ENCODE assay signal across 8 cellular contexts in the genomic region with DNA sequence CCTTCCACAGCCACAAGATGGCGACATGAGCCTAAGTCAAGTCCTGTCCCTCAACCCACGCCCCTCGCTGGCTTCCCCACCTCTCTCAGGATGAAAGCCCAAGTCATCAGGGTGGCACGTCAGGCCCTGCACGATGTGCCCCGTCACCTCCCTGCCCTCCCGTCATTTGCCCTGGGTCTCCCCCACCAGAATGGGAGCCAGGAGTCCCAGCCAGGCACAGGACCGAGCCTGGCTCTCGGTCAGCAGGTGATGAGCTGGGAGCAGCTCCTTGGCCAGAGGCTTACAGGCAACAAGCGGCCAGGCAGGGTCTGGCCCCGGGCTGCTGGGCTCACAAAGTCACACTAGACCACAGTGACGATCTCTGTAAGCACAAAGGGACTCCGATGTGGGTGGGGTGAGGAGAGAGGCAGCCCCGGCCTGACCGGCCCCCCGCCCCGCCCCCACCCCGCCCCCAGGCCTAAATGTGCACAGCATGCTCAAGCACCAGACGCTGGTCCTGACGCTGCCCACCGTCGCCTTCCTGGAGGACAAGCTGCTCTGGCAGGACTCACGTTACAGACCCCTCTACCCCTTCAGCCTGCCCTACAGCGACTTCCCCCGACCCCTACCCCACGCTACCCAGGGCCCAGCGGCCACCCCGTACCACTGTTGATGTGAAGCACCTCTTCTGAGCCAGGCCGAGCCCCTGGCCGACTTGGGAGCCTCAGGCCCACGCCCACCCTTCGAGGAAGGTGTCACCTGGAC.
DNase-seq lines count a peak whose midpoint lies in the region; ATAC-seq lines count a peak whose summit lies in the region.

No MANE protein-coding gene starts in this region.

- ATAC-seq in HG02885 (IDR thresholded peaks at IDR 0.05; ENCODE audit: poor library complexity, unreplicated experiment) = no peak

- DNase-seq in activated gamma-delta T cell treated with Interleukin-2 at 50 U/mL for 16 hours (peak; percentile 85), activated gamma-delta T cell (lab: John Stamatoyannopoulos, UW) (no peak), NCI-H345 (lab: John Stamatoyannopoulos, UW) (peak; percentile 78), kidney tubule cell (ENCODE audit: low spot score) (peak; percentile 90)
- DNase-seq in activated CD4-positive, CD25-positive, alpha-beta regulatory T cell treated with anti-CD3 and anti-CD28 coated beads, Interleukin-2, amount 50 U/mL, for 16 hours (ENCODE audit: low read depth, low spot score) = peak; percentile 81
- DNase-seq in central memory CD4-positive, alpha-beta T cell = peak; percentile 82
- peak; percentile 92 to 95 for DNase-seq in stimulated activated CD4-positive, alpha-beta T cell treated with anti-CD3 and anti-CD28 coated beads, Interleukin-2, amount 100 ng/mL, for 48 hours
